In the genomic region with DNA sequence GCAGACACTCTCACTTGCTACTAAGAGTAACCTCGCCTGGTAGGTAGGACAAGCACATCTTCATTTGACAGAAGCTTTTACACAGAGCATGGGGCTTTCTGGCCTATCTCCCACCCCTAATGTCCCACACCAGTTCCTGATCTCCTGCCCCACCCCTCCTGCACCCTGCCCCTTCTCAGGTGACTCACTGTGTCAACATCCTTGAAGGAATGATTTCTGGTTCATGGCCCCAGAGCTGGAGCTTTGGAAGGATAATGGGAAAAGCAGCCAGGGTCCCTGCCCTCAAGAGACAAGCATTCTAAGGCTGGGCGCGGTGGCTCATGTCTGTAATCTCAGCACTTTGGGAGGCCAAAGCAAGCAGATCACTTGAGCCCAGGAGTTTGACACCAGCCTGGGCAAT, we compare ENCODE assay signal across 2 cellular contexts.
TF ChIP-seq lines count a peak whose summit lies in the region.

No MANE protein-coding gene starts in this region.

TF ChIP-seq in SK-N-SH, 30 proteins besides CTCF, POLR2A, EP300 and RAD21 (continued from another document):
- TF ChIP-seq, protein P1, sequence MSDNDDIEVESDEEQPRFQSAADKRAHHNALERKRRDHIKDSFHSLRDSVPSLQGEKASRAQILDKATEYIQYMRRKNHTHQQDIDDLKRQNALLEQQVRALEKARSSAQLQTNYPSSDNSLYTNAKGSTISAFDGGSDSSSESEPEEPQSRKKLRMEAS (IDR thresholded peaks at IDR 0.05; ENCODE audit: low read depth): no peak
- no peak for TF ChIP-seq CHD2 (IDR thresholded peaks at IDR 0.05; ENCODE audit: low read length, partially characterized antibody)
- no peak for TF ChIP-seq TAF1 (IDR thresholded peaks at IDR 0.05; ENCODE audit: borderline replicate concordance, low read depth, low read length)
- TF ChIP-seq, protein P2, sequence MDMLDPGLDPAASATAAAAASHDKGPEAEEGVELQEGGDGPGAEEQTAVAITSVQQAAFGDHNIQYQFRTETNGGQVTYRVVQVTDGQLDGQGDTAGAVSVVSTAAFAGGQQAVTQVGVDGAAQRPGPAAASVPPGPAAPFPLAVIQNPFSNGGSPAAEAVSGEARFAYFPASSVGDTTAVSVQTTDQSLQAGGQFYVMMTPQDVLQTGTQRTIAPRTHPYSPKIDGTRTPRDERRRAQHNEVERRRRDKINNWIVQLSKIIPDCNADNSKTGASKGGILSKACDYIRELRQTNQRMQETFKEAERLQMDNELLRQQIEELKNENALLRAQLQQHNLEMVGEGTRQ (IDR thresholded peaks at IDR 0.05; ENCODE audit: borderline replicate concordance, low read depth, low read length): no peak
- no peak for TF ChIP-seq EZH2phosphoT487 (IDR thresholded peaks at IDR 0.05; ENCODE audit: borderline replicate concordance, low read depth)
- no peak for TF ChIP-seq YY1 (IDR thresholded peaks at IDR 0.05; ENCODE audit: low read depth)
- TF ChIP-seq, protein P3, sequence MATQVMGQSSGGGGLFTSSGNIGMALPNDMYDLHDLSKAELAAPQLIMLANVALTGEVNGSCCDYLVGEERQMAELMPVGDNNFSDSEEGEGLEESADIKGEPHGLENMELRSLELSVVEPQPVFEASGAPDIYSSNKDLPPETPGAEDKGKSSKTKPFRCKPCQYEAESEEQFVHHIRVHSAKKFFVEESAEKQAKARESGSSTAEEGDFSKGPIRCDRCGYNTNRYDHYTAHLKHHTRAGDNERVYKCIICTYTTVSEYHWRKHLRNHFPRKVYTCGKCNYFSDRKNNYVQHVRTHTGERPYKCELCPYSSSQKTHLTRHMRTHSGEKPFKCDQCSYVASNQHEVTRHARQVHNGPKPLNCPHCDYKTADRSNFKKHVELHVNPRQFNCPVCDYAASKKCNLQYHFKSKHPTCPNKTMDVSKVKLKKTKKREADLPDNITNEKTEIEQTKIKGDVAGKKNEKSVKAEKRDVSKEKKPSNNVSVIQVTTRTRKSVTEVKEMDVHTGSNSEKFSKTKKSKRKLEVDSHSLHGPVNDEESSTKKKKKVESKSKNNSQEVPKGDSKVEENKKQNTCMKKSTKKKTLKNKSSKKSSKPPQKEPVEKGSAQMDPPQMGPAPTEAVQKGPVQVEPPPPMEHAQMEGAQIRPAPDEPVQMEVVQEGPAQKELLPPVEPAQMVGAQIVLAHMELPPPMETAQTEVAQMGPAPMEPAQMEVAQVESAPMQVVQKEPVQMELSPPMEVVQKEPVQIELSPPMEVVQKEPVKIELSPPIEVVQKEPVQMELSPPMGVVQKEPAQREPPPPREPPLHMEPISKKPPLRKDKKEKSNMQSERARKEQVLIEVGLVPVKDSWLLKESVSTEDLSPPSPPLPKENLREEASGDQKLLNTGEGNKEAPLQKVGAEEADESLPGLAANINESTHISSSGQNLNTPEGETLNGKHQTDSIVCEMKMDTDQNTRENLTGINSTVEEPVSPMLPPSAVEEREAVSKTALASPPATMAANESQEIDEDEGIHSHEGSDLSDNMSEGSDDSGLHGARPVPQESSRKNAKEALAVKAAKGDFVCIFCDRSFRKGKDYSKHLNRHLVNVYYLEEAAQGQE (IDR thresholded peaks at IDR 0.05; ENCODE audit: low read depth, low read length): no peak

TF ChIP-seq in SK-N-SH treated with all-trans-retinoic acid at 6 μM for 48 hours, 23 proteins besides CTCF, POLR2A, EP300 and RAD21 (continued from another document):
- TF ChIP-seq, protein P4, sequence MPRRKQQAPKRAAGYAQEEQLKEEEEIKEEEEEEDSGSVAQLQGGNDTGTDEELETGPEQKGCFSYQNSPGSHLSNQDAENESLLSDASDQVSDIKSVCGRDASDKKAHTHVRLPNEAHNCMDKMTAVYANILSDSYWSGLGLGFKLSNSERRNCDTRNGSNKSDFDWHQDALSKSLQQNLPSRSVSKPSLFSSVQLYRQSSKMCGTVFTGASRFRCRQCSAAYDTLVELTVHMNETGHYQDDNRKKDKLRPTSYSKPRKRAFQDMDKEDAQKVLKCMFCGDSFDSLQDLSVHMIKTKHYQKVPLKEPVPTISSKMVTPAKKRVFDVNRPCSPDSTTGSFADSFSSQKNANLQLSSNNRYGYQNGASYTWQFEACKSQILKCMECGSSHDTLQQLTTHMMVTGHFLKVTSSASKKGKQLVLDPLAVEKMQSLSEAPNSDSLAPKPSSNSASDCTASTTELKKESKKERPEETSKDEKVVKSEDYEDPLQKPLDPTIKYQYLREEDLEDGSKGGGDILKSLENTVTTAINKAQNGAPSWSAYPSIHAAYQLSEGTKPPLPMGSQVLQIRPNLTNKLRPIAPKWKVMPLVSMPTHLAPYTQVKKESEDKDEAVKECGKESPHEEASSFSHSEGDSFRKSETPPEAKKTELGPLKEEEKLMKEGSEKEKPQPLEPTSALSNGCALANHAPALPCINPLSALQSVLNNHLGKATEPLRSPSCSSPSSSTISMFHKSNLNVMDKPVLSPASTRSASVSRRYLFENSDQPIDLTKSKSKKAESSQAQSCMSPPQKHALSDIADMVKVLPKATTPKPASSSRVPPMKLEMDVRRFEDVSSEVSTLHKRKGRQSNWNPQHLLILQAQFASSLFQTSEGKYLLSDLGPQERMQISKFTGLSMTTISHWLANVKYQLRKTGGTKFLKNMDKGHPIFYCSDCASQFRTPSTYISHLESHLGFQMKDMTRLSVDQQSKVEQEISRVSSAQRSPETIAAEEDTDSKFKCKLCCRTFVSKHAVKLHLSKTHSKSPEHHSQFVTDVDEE (CRISPR knock-in tag; IDR thresholded peaks at IDR 0.05): no peak
- no peak for TF ChIP-seq ZNF565 (CRISPR knock-in tag; conservative IDR thresholded peaks at IDR 0.05; ENCODE audit: low read depth)
- TF ChIP-seq TOX (CRISPR knock-in tag; IDR thresholded peaks at IDR 0.05; ENCODE audit: borderline replicate concordance): no peak
- TF ChIP-seq, protein P5, sequence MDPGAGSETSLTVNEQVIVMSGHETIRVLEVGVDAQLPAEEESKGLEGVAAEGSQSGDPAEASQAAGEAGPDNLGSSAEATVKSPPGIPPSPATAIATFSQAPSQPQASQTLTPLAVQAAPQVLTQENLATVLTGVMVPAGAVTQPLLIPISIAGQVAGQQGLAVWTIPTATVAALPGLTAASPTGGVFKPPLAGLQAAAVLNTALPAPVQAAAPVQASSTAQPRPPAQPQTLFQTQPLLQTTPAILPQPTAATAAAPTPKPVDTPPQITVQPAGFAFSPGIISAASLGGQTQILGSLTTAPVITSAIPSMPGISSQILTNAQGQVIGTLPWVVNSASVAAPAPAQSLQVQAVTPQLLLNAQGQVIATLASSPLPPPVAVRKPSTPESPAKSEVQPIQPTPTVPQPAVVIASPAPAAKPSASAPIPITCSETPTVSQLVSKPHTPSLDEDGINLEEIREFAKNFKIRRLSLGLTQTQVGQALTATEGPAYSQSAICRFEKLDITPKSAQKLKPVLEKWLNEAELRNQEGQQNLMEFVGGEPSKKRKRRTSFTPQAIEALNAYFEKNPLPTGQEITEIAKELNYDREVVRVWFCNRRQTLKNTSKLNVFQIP (CRISPR knock-in tag; IDR thresholded peaks at IDR 0.05; ENCODE audit: borderline replicate concordance, low read depth): no peak
- no peak for TF ChIP-seq ARNTL (CRISPR knock-in tag; IDR thresholded peaks at IDR 0.05; ENCODE audit: borderline replicate concordance, low read depth)
- TF ChIP-seq, protein P6, sequence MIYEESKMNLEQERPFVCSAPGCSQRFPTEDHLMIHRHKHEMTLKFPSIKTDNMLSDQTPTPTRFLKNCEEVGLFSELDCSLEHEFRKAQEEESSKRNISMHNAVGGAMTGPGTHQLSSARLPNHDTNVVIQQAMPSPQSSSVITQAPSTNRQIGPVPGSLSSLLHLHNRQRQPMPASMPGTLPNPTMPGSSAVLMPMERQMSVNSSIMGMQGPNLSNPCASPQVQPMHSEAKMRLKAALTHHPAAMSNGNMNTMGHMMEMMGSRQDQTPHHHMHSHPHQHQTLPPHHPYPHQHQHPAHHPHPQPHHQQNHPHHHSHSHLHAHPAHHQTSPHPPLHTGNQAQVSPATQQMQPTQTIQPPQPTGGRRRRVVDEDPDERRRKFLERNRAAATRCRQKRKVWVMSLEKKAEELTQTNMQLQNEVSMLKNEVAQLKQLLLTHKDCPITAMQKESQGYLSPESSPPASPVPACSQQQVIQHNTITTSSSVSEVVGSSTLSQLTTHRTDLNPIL (CRISPR knock-in tag; IDR thresholded peaks at IDR 0.05; ENCODE audit: low read depth): no peak
- TF ChIP-seq RARB (CRISPR knock-in tag; IDR thresholded peaks at IDR 0.05): no peak
- no peak for TF ChIP-seq ISL1 (CRISPR knock-in tag; IDR thresholded peaks at IDR 0.05)
- TF ChIP-seq ZC3H10 (CRISPR knock-in tag; IDR thresholded peaks at IDR 0.05): no peak
- TF ChIP-seq ZFP3 (CRISPR knock-in tag; IDR thresholded peaks at IDR 0.05): no peak
- no peak for TF ChIP-seq CSDC2 (CRISPR knock-in tag; IDR thresholded peaks at IDR 0.05)
- TF ChIP-seq ESRRG (CRISPR knock-in tag; IDR thresholded peaks at IDR 0.05): no peak
- TF ChIP-seq, protein P7, sequence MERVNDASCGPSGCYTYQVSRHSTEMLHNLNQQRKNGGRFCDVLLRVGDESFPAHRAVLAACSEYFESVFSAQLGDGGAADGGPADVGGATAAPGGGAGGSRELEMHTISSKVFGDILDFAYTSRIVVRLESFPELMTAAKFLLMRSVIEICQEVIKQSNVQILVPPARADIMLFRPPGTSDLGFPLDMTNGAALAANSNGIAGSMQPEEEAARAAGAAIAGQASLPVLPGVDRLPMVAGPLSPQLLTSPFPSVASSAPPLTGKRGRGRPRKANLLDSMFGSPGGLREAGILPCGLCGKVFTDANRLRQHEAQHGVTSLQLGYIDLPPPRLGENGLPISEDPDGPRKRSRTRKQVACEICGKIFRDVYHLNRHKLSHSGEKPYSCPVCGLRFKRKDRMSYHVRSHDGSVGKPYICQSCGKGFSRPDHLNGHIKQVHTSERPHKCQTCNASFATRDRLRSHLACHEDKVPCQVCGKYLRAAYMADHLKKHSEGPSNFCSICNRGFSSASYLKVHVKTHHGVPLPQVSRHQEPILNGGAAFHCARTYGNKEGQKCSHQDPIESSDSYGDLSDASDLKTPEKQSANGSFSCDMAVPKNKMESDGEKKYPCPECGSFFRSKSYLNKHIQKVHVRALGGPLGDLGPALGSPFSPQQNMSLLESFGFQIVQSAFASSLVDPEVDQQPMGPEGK (CRISPR knock-in tag; IDR thresholded peaks at IDR 0.05; ENCODE audit: borderline replicate concordance): no peak
